ENCODE assay signal across 8 cellular contexts in the genomic region with DNA sequence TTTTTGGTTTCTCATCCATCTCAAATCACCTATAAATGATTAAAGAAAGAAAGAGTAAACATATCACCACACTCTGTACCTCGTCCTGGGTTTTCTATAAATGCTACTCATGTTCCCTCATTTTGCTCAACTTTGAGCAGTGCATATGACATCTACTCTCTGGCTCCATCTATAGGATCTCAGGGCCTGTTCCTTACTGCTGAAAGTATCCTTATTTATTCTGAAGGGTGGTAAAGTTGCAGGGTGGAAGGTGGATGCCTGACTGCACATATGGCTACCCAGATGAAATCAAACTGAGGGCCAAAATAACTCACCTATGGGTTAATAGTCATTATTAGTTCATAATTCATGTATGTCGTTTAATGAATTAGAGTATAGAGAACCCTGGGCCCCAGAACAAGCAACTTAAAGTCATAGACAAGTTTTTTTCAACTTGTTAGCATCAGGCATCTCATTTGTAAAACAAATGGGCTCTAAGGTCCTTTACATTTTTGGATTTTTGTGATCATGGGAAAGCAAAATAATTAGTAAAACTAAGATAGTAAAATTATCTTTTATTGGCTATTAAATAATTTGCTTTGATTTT. TPM values are rescaled to one million over a fixed set of nuclear protein-coding genes. Genes with fewer than 3 reads are reported as not detected.
DNase-seq lines count a peak whose midpoint lies in the region; ATAC-seq, FAIRE-seq and TF ChIP-seq lines count a peak whose summit lies in the region.

No MANE protein-coding gene starts in this region.

- POLR2A ChIA-PET in BJ (lab: Charles Lee): no interaction called here

- TF ChIP-seq CTCF in BJ (IDR thresholded peaks at IDR 0.05; ENCODE audit: insufficient read depth, low read depth, low read length) (peak; percentile 85), fibroblast of lung (conservative IDR thresholded peaks at IDR 0.05 in 1 of 2, IDR thresholded peaks at IDR 0.05 in 1 of 2; ENCODE audit: low read depth in 1 of 2, low read length in 2 of 2) (peak; percentile 84 to 90), neutrophil (IDR thresholded peaks at IDR 0.05) (peak; percentile 32)

- FAIRE-seq in GM12891 (lab: Jason Lieb, UNC): peak; percentile 54

- no peak overlapping the region for H3K9ac ChIP-seq in fibroblast of lung (ENCODE audit: insufficient read depth, low read length)

- H3K4me1 ChIP-seq in fibroblast of lung (ENCODE audit: control insufficient read depth, extremely low read depth, insufficient read depth, low read length) (no peaks in the 10 kb centered on the region), neutrophil (ENCODE audit: control insufficient read depth in 1 of 2, insufficient read depth in 1 of 2, low read depth in 1 of 2, low read length in 1 of 2) (peaks cover 4% of the 10 kb centered on the region in 2 experiments)

- H3K9me3 ChIP-seq in fibroblast of lung (ENCODE audit: control insufficient read depth, insufficient read depth, low read depth, low read length): no peaks in the 10 kb centered on the region
- H3K9me3 ChIP-seq in neutrophil: no peaks in the 10 kb centered on the region

- no peak overlapping the region for H2AFZ ChIP-seq in fibroblast of lung (ENCODE audit: low read length)

- H3K27me3 ChIP-seq in BJ (ENCODE audit: control insufficient read depth, insufficient read depth, low read length) (no peaks in the 10 kb centered on the region), fibroblast of lung (ENCODE audit: control insufficient read depth, insufficient read depth, low read length) (no peaks in the 10 kb centered on the region), neutrophil (no peaks in the 10 kb centered on the region)

- DNase-seq in BJ (ENCODE audit: low read depth) (peak; percentile 19), GM12891 (ENCODE audit: insufficient read length, low spot score) (no peak), LoVo (ENCODE audit: low spot score) (peak; percentile 58), SKM-1 (lab: John Stamatoyannopoulos, UW; ENCODE audit: unreplicated experiment) (peak; percentile 61), fibroblast of lung (ENCODE audit: low read depth in 2 of 2) (peak; percentile 56 to 81)

- H3K4me2 ChIP-seq in fibroblast of lung (ENCODE audit: extremely low read depth, insufficient read depth, low read length): no peak overlapping the region

- no peak for TF ChIP-seq POLR2A in GM12891 (IDR thresholded peaks at IDR 0.05; ENCODE audit: low read depth, low read length)

- H3K36me3 ChIP-seq in BJ (ENCODE audit: control insufficient read depth, insufficient read depth, low read length): peaks cover 15% of the 10 kb centered on the region
- H3K36me3 ChIP-seq in fibroblast of lung (ENCODE audit: control insufficient read depth, insufficient read depth, low read length): peaks cover 11% of the 10 kb centered on the region
- peaks cover 90% of the 10 kb centered on the region for H3K36me3 ChIP-seq in neutrophil

- no peak overlapping the region for H3K4me3 ChIP-seq in BJ (ENCODE audit: low read depth, low read length)
- no peak overlapping the region for H3K4me3 ChIP-seq in fibroblast of lung (replicated peaks in 1 of 4; ENCODE audit: control extremely low read depth in 1 of 4, insufficient read depth in 1 of 4, low read depth in 3 of 4, low read length in 4 of 4)
- no peak overlapping the region for H3K4me3 ChIP-seq in neutrophil (ENCODE audit: low read depth in 1 of 2, low read length in 1 of 2)

- H4K20me1 ChIP-seq in fibroblast of lung (ENCODE audit: control insufficient read depth, extremely low read depth, insufficient read depth, low read length): no peaks in the 10 kb centered on the region

- H3K27ac ChIP-seq in fibroblast of lung (ENCODE audit: insufficient read depth, low read length) (no peak overlapping the region), neutrophil (peak overlapping the region; percentile 13)

- ATAC-seq in HG03280 (IDR thresholded peaks at IDR 0.05; ENCODE audit: unreplicated experiment) (no peak), GM18868 (IDR thresholded peaks at IDR 0.05; ENCODE audit: unreplicated experiment) (no peak)

- CTCF ChIA-PET in BJ (lab: Yijun Ruan, JAX): no interaction called here

- no peaks in the 10 kb centered on the region for H3K79me2 ChIP-seq in fibroblast of lung (ENCODE audit: control insufficient read depth, insufficient read depth, low read length)

TF ChIP-seq in GM12891, 5 proteins besides CTCF, POLR2A, EP300 and RAD21:
- TF ChIP-seq SPI1 (IDR thresholded peaks at IDR 0.05; ENCODE audit: low read depth, low read length) (no peak), PAX5 (IDR thresholded peaks at IDR 0.05; ENCODE audit: insufficient read depth, low read length, severe bottlenecking) (no peak), POLR2AphosphoS5 (IDR thresholded peaks at IDR 0.05; ENCODE audit: low read depth, low read length) (no peak), POU2F2 (IDR thresholded peaks at IDR 0.05; ENCODE audit: low read depth, low read length) (no peak), TAF1 (IDR thresholded peaks at IDR 0.05; ENCODE audit: low read depth, low read length) (no peak)
TF ChIP-seq in GM12891: peak in this region for 0.

RNA-seq across cellular contexts. Expression of a gene that starts 46.5 kb away (rescaled TPM):
- polyA plus RNA-seq in BJ (2011; rRNA removed) (1.7 and 2.0 TPM in 2 replicates), fibroblast of lung (0.43 and 1.2 TPM in 2 replicates)
- polyA minus RNA-seq in BJ (2011; rRNA and poly(A)+ RNA removed): 0.57 TPM in 1 of 2 replicates, not detected in the other
- 44.5 TPM for polyA plus RNA-seq in GM12891 (2012; ENCODE audit: low read depth, missing spikeins)
- 0.77 and 2.6 TPM in 2 replicates for total RNA-seq in fibroblast of lung
- 0.16 and 0.59 TPM in 2 replicates for polyA plus RNA-seq in fibroblast of lung (2012)
- 1.2 TPM in 1 of 2 replicates, not detected in the other for polyA minus RNA-seq in fibroblast of lung (ENCODE audit: low replicate concordance)

Comparison
In these comparisons a context has a peak if more than half of its experiments do, and no peak if none do; other contexts are left out.
1. CTCF ChIP-seq: peak in every context shown above with its lines; median percentile 87 in fibroblast of lung; 85 in BJ; 32 in neutrophil.